ENCODE assay signal across 23 cellular contexts in the genomic region with DNA sequence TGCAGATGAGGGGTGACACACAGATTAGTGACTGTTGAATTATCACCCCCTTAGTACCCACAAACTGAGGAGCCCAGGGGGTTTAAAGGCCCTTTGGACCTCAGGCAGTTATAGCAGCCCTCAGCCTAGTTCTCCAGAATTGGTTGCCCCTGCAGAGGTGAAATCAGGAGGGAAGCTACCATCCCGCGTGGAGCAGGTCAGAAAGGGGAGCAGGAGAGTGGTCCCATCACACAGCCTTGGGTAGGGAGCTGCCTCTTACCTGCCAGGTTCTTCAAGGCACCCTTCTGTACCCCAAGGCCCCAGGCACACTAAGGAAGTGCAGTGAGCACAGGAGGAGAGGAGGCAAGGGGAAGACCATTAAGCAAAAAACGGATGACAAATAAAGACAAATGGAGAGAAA.
"Had no signal": no experiment of that assay in that cellular context is flagged by ENCODE, and none has a peak within 500 bp of the region (broad histone marks: within the 10 kb centered on the region; RNA-seq: fewer than 3 reads in every experiment).

No MANE protein-coding gene starts in this region.

- H3K27ac ChIP-seq: ascending aorta, coronary artery, heart left ventricle, lower lobe of right lung, parathyroid adenoma, testis, upper lobe of left lung, WERI-Rb-1 had no signal

- H3K9me3 ChIP-seq: ascending aorta, heart left ventricle, lower lobe of right lung, testis, upper lobe of left lung had no signal

- H3K27ac Mint-ChIP-seq: activated CD8-positive, alpha-beta T cell treated with anti-CD3 and anti-CD28 coated beads, Interleukin-2, amount 10 ng/mL, durations not matched to agents 7 days and 5 days; activated naive CD4-positive, alpha-beta T cell treated with anti-CD3 and anti-CD28 coated beads, Interleukin-2, amount 50 U/mL, for 72 hours; activated T-helper 17 cell treated with anti-CD3 and anti-CD28 coated beads, Interleukin-2, amount 50 U/mL, for 72 hours; naive thymus-derived CD8-positive, alpha-beta T cell; stimulated activated naive CD8-positive, alpha-beta T cell treated with anti-CD3 and anti-CD28 coated beads, Interleukin-15, amount 100 ng/mL, for 72 hours; T-helper 2 cell treated with Interferon-gamma antibody and Interleukin-4, amounts not matched to agents 5 μg/mL and 100 μg/mL, for 36 hours had no signal

- H3K36me3 ChIP-seq: ascending aorta, heart left ventricle, lower lobe of right lung, upper lobe of left lung, WERI-Rb-1 had no signal

- DNase-seq: activated CD4-positive, alpha-beta T cell treated with anti-CD3 and anti-CD28 coated beads for 1 hour; activated CD4-positive, alpha-beta T cell treated with anti-CD3 and anti-CD28 coated beads, Interleukin-2, amount 50 U/mL, for 1 hour; activated CD8-positive, alpha-beta T cell treated with anti-CD3 and anti-CD28 coated beads, Interleukin-2, amount 10 ng/mL, durations not matched to agents 7 days and 5 days; heart left ventricle; kidney; lower lobe of right lung; naive thymus-derived CD8-positive, alpha-beta T cell; right cardiac atrium; stimulated activated CD4-positive, alpha-beta T cell treated with anti-CD3 and anti-CD28 coated beads, Interleukin-12 subunit alpha, Interleukin-12 subunit beta, amount 100 ng/mL, for 4 hours; stimulated activated CD4-positive, alpha-beta T cell treated with anti-CD3 and anti-CD28 coated beads, Interleukin-4, amount 100 ng/mL, for 4 hours; stimulated activated naive CD8-positive, alpha-beta T cell treated with anti-CD3 and anti-CD28 coated beads, Interleukin-15, amount 100 ng/mL, for 72 hours; testis; upper lobe of left lung; WERI-Rb-1 had no signal

- H3K4me3 Mint-ChIP-seq: activated CD8-positive, alpha-beta T cell treated with anti-CD3 and anti-CD28 coated beads, Interleukin-2, amount 10 ng/mL, durations not matched to agents 7 days and 5 days; activated T-helper 17 cell treated with anti-CD3 and anti-CD28 coated beads, Interleukin-2, amount 50 U/mL, for 72 hours; central memory CD8-positive, alpha-beta T cell; naive thymus-derived CD8-positive, alpha-beta T cell; stimulated activated naive CD8-positive, alpha-beta T cell treated with anti-CD3 and anti-CD28 coated beads, Interleukin-15, amount 100 ng/mL, for 72 hours; T-helper 2 cell treated with Interferon-gamma antibody and Interleukin-4, amounts not matched to agents 5 μg/mL and 100 μg/mL, for 36 hours had no signal

- H3K36me3 Mint-ChIP-seq: activated naive CD4-positive, alpha-beta T cell treated with anti-CD3 and anti-CD28 coated beads, Interleukin-2, amount 50 U/mL, for 72 hours; naive thymus-derived CD8-positive, alpha-beta T cell had no signal

- H3K27me3 ChIP-seq: ascending aorta, heart left ventricle, testis, upper lobe of left lung had no signal

- H3K4me1 Mint-ChIP-seq: activated T-helper 17 cell treated with anti-CD3 and anti-CD28 coated beads, Interleukin-2, amount 50 U/mL, for 72 hours; central memory CD8-positive, alpha-beta T cell; naive thymus-derived CD8-positive, alpha-beta T cell; stimulated activated naive CD8-positive, alpha-beta T cell treated with anti-CD3 and anti-CD28 coated beads, Interleukin-15, amount 100 ng/mL, for 72 hours had no signal

- H3K79me2 ChIP-seq: parathyroid adenoma had no signal

- H3K9me3 Mint-ChIP-seq: activated naive CD4-positive, alpha-beta T cell treated with anti-CD3 and anti-CD28 coated beads, Interleukin-2, amount 50 U/mL, for 72 hours; activated T-helper 17 cell treated with anti-CD3 and anti-CD28 coated beads, Interleukin-2, amount 50 U/mL, for 72 hours; central memory CD8-positive, alpha-beta T cell; naive thymus-derived CD8-positive, alpha-beta T cell; stimulated activated naive CD8-positive, alpha-beta T cell treated with anti-CD3 and anti-CD28 coated beads, Interleukin-15, amount 100 ng/mL, for 72 hours; T-helper 2 cell treated with Interferon-gamma antibody and Interleukin-4, amounts not matched to agents 5 μg/mL and 100 μg/mL, for 36 hours had no signal

- H3K4me3 ChIP-seq: ascending aorta, coronary artery, heart left ventricle, lower lobe of right lung, testis, upper lobe of left lung had no signal

- H2AFZ ChIP-seq: parathyroid adenoma had no signal

- H3K4me1 ChIP-seq: lower lobe of right lung, parathyroid adenoma, testis, upper lobe of left lung had no signal

- ATAC-seq: activated CD8-positive, alpha-beta T cell treated with anti-CD3 and anti-CD28 coated beads, Interleukin-2, amount 10 ng/mL, durations not matched to agents 7 days and 5 days; activated naive CD4-positive, alpha-beta T cell treated with anti-CD3 and anti-CD28 coated beads, Interleukin-2, amount 50 U/mL, for 72 hours; activated T-helper 17 cell treated with anti-CD3 and anti-CD28 coated beads, Interleukin-2, amount 50 U/mL, for 72 hours; heart left ventricle; left lobe of liver; lower lobe of right lung; naive thymus-derived CD8-positive, alpha-beta T cell; right cardiac atrium; SK-N-SH treated with all-trans-retinoic acid at 6 μM for 48 hours had no signal

- H3K9ac ChIP-seq: parathyroid adenoma had no signal
